ENCODE assay signal across 13 cellular contexts in genomic region chr16:72474511-72475123, GRCh38.
A peak's percentile ranks its signal among the peaks of the same experiment; 100 is the strongest.
DNase-seq lines count a peak whose midpoint lies in the region; ATAC-seq and TF ChIP-seq lines count a peak whose summit lies in the region.
"Had no signal": no experiment of that assay in that cellular context is flagged by ENCODE, and none has a peak within 500 bp of the region (broad histone marks: within the 10 kb centered on the region; RNA-seq: fewer than 3 reads in every experiment).

No MANE protein-coding gene starts in this region.

- CTCF ChIA-PET in activated naive CD4-positive, alpha-beta T cell treated with anti-CD3 and anti-CD28 coated beads for 36 hours (lab: Charles Lee), result interaction anchor here (0.6 to 1.0 kb wide), 2 partner anchors 10 to 19 kb away, joined by 3 read pairs; no protein-coding TSS in a partner anchor
- CTCF ChIA-PET in activated naive CD4-positive, alpha-beta T cell treated with anti-CD3 and anti-CD28 coated beads, Interleukin-2, amount 10 ng/mL, durations not matched to agents 7 days and 5 days (lab: Charles Lee), result no interaction called here

- peaks cover 3% of the 10 kb centered on the region for H3K4me1 ChIP-seq in fibroblast of lung (ENCODE audit: control insufficient read depth, extremely low read depth, insufficient read depth, low read length)

- no peak overlapping the region for H3K9ac ChIP-seq in fibroblast of lung (ENCODE audit: insufficient read depth, low read length)

- no peaks in the 10 kb centered on the region for H3K9me3 ChIP-seq in fibroblast of lung (ENCODE audit: control insufficient read depth, insufficient read depth, low read depth, low read length)

- in situ Hi-C loops in SK-MEL-5 (cut with HindIII; ENCODE audit: low pct_unique_long_range_greater_than_20kb, low sequenced_read_pairs), result no loop called here

- H3K27me3 Mint-ChIP-seq in activated naive CD4-positive, alpha-beta T cell treated with anti-CD3 and anti-CD28 coated beads for 36 hours (ENCODE audit: low read depth), result no peaks in the 10 kb centered on the region
- no peaks in the 10 kb centered on the region for H3K27me3 Mint-ChIP-seq in activated naive CD4-positive, alpha-beta T cell treated with anti-CD3 and anti-CD28 coated beads, Interleukin-2, amount 10 ng/mL, durations not matched to agents 7 days and 5 days
- no peaks in the 10 kb centered on the region for H3K27me3 Mint-ChIP-seq in stimulated activated naive CD8-positive, alpha-beta T cell treated with anti-CD3 and anti-CD28 coated beads, Interleukin-15, amount 100 ng/mL, for 72 hours
- H3K27me3 Mint-ChIP-seq in glutamatergic neuron (ENCODE audit: unreplicated experiment), result no peaks in the 10 kb centered on the region

- H4K20me1 ChIP-seq in fibroblast of lung (ENCODE audit: control insufficient read depth, extremely low read depth, insufficient read depth, low read length), result no peaks in the 10 kb centered on the region

- no peak overlapping the region for H3K4me3 Mint-ChIP-seq in activated naive CD4-positive, alpha-beta T cell treated with anti-CD3 and anti-CD28 coated beads for 36 hours
- H3K4me3 Mint-ChIP-seq in activated naive CD4-positive, alpha-beta T cell treated with anti-CD3 and anti-CD28 coated beads, Interleukin-2, amount 10 ng/mL, durations not matched to agents 7 days and 5 days, result no peak overlapping the region
- peak overlapping the region; percentile 2 to 27 for H3K4me3 Mint-ChIP-seq in stimulated activated naive CD8-positive, alpha-beta T cell treated with anti-CD3 and anti-CD28 coated beads, Interleukin-15, amount 100 ng/mL, for 72 hours
- no peak overlapping the region for H3K4me3 Mint-ChIP-seq in glutamatergic neuron (ENCODE audit: unreplicated experiment)
- H3K4me3 Mint-ChIP-seq: CD14-positive monocyte had no signal

- peak; percentile 10 for DNase-seq in activated naive CD4-positive, alpha-beta T cell treated with anti-CD3 and anti-CD28 coated beads for 36 hours
- DNase-seq in activated naive CD4-positive, alpha-beta T cell treated with anti-CD3 and anti-CD28 coated beads, Interleukin-2, amount 10 ng/mL, durations not matched to agents 7 days and 5 days, result no peak
- peak; percentile 78 for DNase-seq in SK-MEL-5 (ENCODE audit: low read depth, low spot score)
- DNase-seq in fibroblast of lung (ENCODE audit: low read depth in 2 of 2), result peak; percentile 43 to 99
- peak; percentile 9 to 19 for DNase-seq in stimulated activated naive CD8-positive, alpha-beta T cell treated with anti-CD3 and anti-CD28 coated beads, Interleukin-15, amount 100 ng/mL, for 72 hours
- no peak for DNase-seq in AML-193 (lab: John Stamatoyannopoulos, UW)
- no peak for DNase-seq in midbrain (lab: John Stamatoyannopoulos, UW)
- no peak for DNase-seq in glutamatergic neuron
- DNase-seq: aorta, NCI-H187 treated with DMSO at 0.1 percent for 48 hours, substantia nigra had no signal

- no peak overlapping the region for H3K27ac Mint-ChIP-seq in activated naive CD4-positive, alpha-beta T cell treated with anti-CD3 and anti-CD28 coated beads for 36 hours
- no peak overlapping the region for H3K27ac Mint-ChIP-seq in activated naive CD4-positive, alpha-beta T cell treated with anti-CD3 and anti-CD28 coated beads, Interleukin-2, amount 10 ng/mL, durations not matched to agents 7 days and 5 days
- H3K27ac Mint-ChIP-seq in stimulated activated naive CD8-positive, alpha-beta T cell treated with anti-CD3 and anti-CD28 coated beads, Interleukin-15, amount 100 ng/mL, for 72 hours, result peak overlapping the region; percentile 31 to 80
- no peak overlapping the region for H3K27ac Mint-ChIP-seq in glutamatergic neuron (ENCODE audit: unreplicated experiment)
- H3K27ac Mint-ChIP-seq: CD14-positive monocyte had no signal

- H3K4me2 ChIP-seq in fibroblast of lung (ENCODE audit: extremely low read depth, insufficient read depth, low read length), result no peak overlapping the region

- intact Hi-C loops in activated naive CD4-positive, alpha-beta T cell treated with anti-CD3 and anti-CD28 coated beads for 36 hours (cut with micrococcal nuclease), result loop anchor here (1.0 to 5.0 kb wide), 3 partner anchors 191 to 466 kb away; partner anchors contain the start of gene DHODH

- no peaks in the 10 kb centered on the region for H3K27me3 ChIP-seq in fibroblast of lung (ENCODE audit: control insufficient read depth, insufficient read depth, low read length)

- ATAC-seq in stimulated activated naive CD8-positive, alpha-beta T cell treated with anti-CD3 and anti-CD28 coated beads, Interleukin-15, amount 100 ng/mL, for 72 hours, result peak; percentile 98

- H3K4me3 ChIP-seq in fibroblast of lung (replicated peaks in 1 of 4; ENCODE audit: control extremely low read depth in 1 of 4, insufficient read depth in 1 of 4, low read depth in 3 of 4, low read length in 4 of 4), result no peak overlapping the region
- H3K4me3 ChIP-seq: skin epidermis had no signal

- H3K4me1 Mint-ChIP-seq in activated naive CD4-positive, alpha-beta T cell treated with anti-CD3 and anti-CD28 coated beads for 36 hours (ENCODE audit: low read depth), result peaks cover 14% of the 10 kb centered on the region
- H3K4me1 Mint-ChIP-seq in activated naive CD4-positive, alpha-beta T cell treated with anti-CD3 and anti-CD28 coated beads, Interleukin-2, amount 10 ng/mL, durations not matched to agents 7 days and 5 days, result peaks cover 4% of the 10 kb centered on the region
- peaks cover 14% of the 10 kb centered on the region for H3K4me1 Mint-ChIP-seq in stimulated activated naive CD8-positive, alpha-beta T cell treated with anti-CD3 and anti-CD28 coated beads, Interleukin-15, amount 100 ng/mL, for 72 hours
- H3K4me1 Mint-ChIP-seq in glutamatergic neuron (ENCODE audit: low read depth, unreplicated experiment), result no peaks in the 10 kb centered on the region
- H3K4me1 Mint-ChIP-seq: CD14-positive monocyte had no signal

- no peak for TF ChIP-seq CTCF in fibroblast of lung (conservative IDR thresholded peaks at IDR 0.05 in 1 of 2, IDR thresholded peaks at IDR 0.05 in 1 of 2; ENCODE audit: low read depth in 1 of 2, low read length in 2 of 2)
- no peak for TF ChIP-seq CTCF in glutamatergic neuron (IDR thresholded peaks at IDR 0.05; ENCODE audit: partially characterized antibody, unreplicated experiment)

- no peaks in the 10 kb centered on the region for H3K9me3 Mint-ChIP-seq in activated naive CD4-positive, alpha-beta T cell treated with anti-CD3 and anti-CD28 coated beads for 36 hours
- no peaks in the 10 kb centered on the region for H3K9me3 Mint-ChIP-seq in activated naive CD4-positive, alpha-beta T cell treated with anti-CD3 and anti-CD28 coated beads, Interleukin-2, amount 10 ng/mL, durations not matched to agents 7 days and 5 days
- no peaks in the 10 kb centered on the region for H3K9me3 Mint-ChIP-seq in stimulated activated naive CD8-positive, alpha-beta T cell treated with anti-CD3 and anti-CD28 coated beads, Interleukin-15, amount 100 ng/mL, for 72 hours
- H3K9me3 Mint-ChIP-seq in glutamatergic neuron (ENCODE audit: unreplicated experiment), result no peaks in the 10 kb centered on the region
- H3K9me3 Mint-ChIP-seq: CD14-positive monocyte had no signal

- no peaks in the 10 kb centered on the region for H3K36me3 ChIP-seq in fibroblast of lung (ENCODE audit: control insufficient read depth, insufficient read depth, low read length)

- H3K27ac ChIP-seq in fibroblast of lung (ENCODE audit: insufficient read depth, low read length), result no peak overlapping the region

- H2AFZ ChIP-seq in fibroblast of lung (ENCODE audit: low read length), result no peak overlapping the region

- no peaks in the 10 kb centered on the region for H3K79me2 ChIP-seq in fibroblast of lung (ENCODE audit: control insufficient read depth, insufficient read depth, low read length)

- no peaks in the 10 kb centered on the region for H3K36me3 Mint-ChIP-seq in activated naive CD4-positive, alpha-beta T cell treated with anti-CD3 and anti-CD28 coated beads for 36 hours (ENCODE audit: low read depth)
- no peaks in the 10 kb centered on the region for H3K36me3 Mint-ChIP-seq in activated naive CD4-positive, alpha-beta T cell treated with anti-CD3 and anti-CD28 coated beads, Interleukin-2, amount 10 ng/mL, durations not matched to agents 7 days and 5 days
- H3K36me3 Mint-ChIP-seq in glutamatergic neuron (ENCODE audit: unreplicated experiment), result no peaks in the 10 kb centered on the region

Comparison
In these comparisons a context has a peak if more than half of its experiments do, and no peak if none do; other contexts are left out.
1. DNase-seq: peak in activated naive CD4-positive, alpha-beta T cell treated with anti-CD3 and anti-CD28 coated beads for 36 hours (single experiment), SK-MEL-5 (single experiment), fibroblast of lung (2 of 2) and stimulated activated naive CD8-positive, alpha-beta T cell treated with anti-CD3 and anti-CD28 coated beads, Interleukin-15, amount 100 ng/mL, for 72 hours (2 of 2); none in activated naive CD4-positive, alpha-beta T cell treated with anti-CD3 and anti-CD28 coated beads, Interleukin-2, amount 10 ng/mL, durations not matched to agents 7 days and 5 days (single experiment), AML-193 (0 of 2), midbrain (single experiment) and glutamatergic neuron (single experiment).
2. H3K27ac Mint-ChIP-seq: peak in stimulated activated naive CD8-positive, alpha-beta T cell treated with anti-CD3 and anti-CD28 coated beads, Interleukin-15, amount 100 ng/mL, for 72 hours (2 of 2); none in activated naive CD4-positive, alpha-beta T cell treated with anti-CD3 and anti-CD28 coated beads for 36 hours (single experiment), activated naive CD4-positive, alpha-beta T cell treated with anti-CD3 and anti-CD28 coated beads, Interleukin-2, amount 10 ng/mL, durations not matched to agents 7 days and 5 days (single experiment) and glutamatergic neuron (single experiment).
3. H3K4me3 Mint-ChIP-seq: peak in stimulated activated naive CD8-positive, alpha-beta T cell treated with anti-CD3 and anti-CD28 coated beads, Interleukin-15, amount 100 ng/mL, for 72 hours (2 of 2); none in activated naive CD4-positive, alpha-beta T cell treated with anti-CD3 and anti-CD28 coated beads for 36 hours (single experiment), activated naive CD4-positive, alpha-beta T cell treated with anti-CD3 and anti-CD28 coated beads, Interleukin-2, amount 10 ng/mL, durations not matched to agents 7 days and 5 days (single experiment) and glutamatergic neuron (single experiment).